Comparison of ENCODE assay signal across 1 cellular context in the genomic region with DNA sequence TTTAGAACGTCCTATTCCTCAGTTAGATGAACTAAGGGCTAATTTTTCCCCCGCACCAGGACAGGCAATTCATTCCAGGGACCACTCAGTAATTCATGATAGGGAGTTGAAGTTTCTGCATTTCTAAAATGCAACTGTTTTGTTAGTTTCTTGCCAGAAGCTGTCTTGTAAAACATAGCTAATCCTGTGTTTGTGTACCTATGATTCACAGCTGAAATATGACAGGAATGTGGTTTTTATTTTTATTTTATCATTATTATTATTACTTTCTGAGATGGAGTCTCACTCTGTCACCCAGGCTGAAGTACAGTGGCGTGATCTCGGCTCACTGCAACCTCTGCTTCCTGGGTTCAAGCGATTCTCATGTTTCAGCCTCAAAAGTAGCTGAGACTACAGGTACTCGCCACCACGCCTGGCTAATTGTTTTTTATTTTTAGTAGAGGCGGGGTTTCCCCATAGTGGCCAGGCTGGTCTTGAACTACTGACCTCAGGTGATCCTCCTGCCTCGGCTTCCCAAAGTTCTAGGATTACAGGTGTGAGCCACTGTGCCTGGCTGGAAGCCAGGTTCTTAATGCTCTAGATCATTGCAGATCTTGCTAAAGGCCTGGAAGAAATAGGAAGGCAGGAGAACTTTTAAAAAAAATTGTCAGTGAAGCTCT.
TF ChIP-seq lines count a peak whose summit lies in the region.

No MANE protein-coding gene starts in this region.

TF ChIP-seq in IMR-90, 13 proteins besides CTCF, POLR2A, EP300 and RAD21:
- TF ChIP-seq SMC3 (IDR thresholded peaks at IDR 0.05; ENCODE audit: low read depth, low read length): no peak
- TF ChIP-seq MXI1 (IDR thresholded peaks at IDR 0.05; ENCODE audit: borderline replicate concordance, low read depth, low read length): no peak
- no peak for TF ChIP-seq FOS (IDR thresholded peaks at IDR 0.05; ENCODE audit: low read depth, low read length)
- TF ChIP-seq, protein P1, sequence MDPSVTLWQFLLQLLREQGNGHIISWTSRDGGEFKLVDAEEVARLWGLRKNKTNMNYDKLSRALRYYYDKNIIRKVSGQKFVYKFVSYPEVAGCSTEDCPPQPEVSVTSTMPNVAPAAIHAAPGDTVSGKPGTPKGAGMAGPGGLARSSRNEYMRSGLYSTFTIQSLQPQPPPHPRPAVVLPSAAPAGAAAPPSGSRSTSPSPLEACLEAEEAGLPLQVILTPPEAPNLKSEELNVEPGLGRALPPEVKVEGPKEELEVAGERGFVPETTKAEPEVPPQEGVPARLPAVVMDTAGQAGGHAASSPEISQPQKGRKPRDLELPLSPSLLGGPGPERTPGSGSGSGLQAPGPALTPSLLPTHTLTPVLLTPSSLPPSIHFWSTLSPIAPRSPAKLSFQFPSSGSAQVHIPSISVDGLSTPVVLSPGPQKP (IDR thresholded peaks at IDR 0.05; ENCODE audit: borderline replicate concordance, low read depth, low read length): no peak
